In the genomic region with DNA sequence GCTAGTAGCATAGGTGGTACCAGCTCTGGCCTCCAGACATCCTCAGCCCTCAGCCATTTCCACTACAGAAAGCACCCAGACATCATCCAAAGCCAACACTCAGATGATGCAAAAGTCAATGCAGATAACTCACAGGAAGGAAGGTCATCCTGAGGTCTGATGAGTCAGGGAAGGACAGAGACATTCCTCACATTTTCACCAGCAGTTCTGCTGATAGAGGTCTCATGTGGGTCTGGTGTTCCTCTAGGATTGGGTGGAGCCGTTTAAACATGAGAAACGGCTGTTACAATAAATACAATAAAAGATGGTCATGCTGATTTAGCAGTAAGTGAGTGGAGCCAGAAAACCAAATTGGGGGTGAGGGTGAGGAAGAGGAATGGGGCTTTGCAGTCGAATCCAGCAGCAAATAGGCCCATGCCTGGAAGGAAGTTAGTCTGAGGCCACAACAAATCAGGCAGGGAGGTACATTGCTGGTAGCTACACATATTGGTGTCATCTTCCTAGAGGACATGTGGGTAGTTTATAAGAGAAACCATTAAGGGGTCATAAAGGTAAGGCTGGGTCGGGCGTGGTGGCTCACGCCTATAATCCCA, we compare ENCODE assay signal across 10 cellular contexts. TPM values are rescaled to one million over a fixed set of nuclear protein-coding genes. Genes with fewer than 3 reads are reported as not detected.
DNase-seq lines count a peak whose midpoint lies in the region; TF ChIP-seq lines count a peak whose summit lies in the region.
"Had no signal": no experiment of that assay in that cellular context is flagged by ENCODE, and none has a peak within 500 bp of the region (broad histone marks: within the 10 kb centered on the region; RNA-seq: fewer than 3 reads in every experiment).

No MANE protein-coding gene starts in this region.

- peaks cover 33% of the 10 kb centered on the region for H3K4me1 Mint-ChIP-seq in nephron

- peaks cover 10% of the 10 kb centered on the region for H3K27me3 Mint-ChIP-seq in nephron (ENCODE audit: low read depth)

- TF ChIP-seq CTCF in C4-2B (conservative IDR thresholded peaks at IDR 0.05), result no peak
- no peak for TF ChIP-seq CTCF in epithelial cell of proximal tubule (conservative IDR thresholded peaks at IDR 0.05; ENCODE audit: low read depth, low read length)
- TF ChIP-seq CTCF in nephron (IDR thresholded peaks at IDR 0.05; ENCODE audit: unreplicated experiment in 3 of 3), result no peak

- no peak overlapping the region for H3K4me3 Mint-ChIP-seq in nephron

- no peak overlapping the region for H3K4me3 ChIP-seq in epithelial cell of proximal tubule (ENCODE audit: low read depth, low read length)

- H3K9me3 Mint-ChIP-seq in nephron, result no peaks in the 10 kb centered on the region

- H3K36me3 Mint-ChIP-seq in nephron (ENCODE audit: low read depth), result no peaks in the 10 kb centered on the region

- DNase-seq in OCI-M1 (lab: John Stamatoyannopoulos, UW) (peak; percentile 21), epithelial cell of proximal tubule (ENCODE audit: low read depth) (peak; percentile 76), Ammon's horn (ENCODE audit: low spot score) (no peak), NOMO-1 treated with dmso at 0.1 percent for 144 hours (lab: John Stamatoyannopoulos, UW; ENCODE audit: unreplicated experiment) (no peak), NCI-H2029 treated with DMSO at 0.1 percent for 48 hours (lab: John Stamatoyannopoulos, UW) (no peak)
- no peak for DNase-seq in stimulated activated CD4-positive, alpha-beta T cell treated with anti-CD3 and anti-CD28 coated beads, Interleukin-12 subunit alpha, Interleukin-12 subunit beta, amount 100 ng/mL, for 4 hours
- DNase-seq: activated T-cell treated with anti-CD3 and anti-CD28 coated beads, Interleukin-2, amount 50 U/mL, for 48 hours; NCI-H748 treated with DMSO at 0.1 percent for 48 hours had no signal

- peak overlapping the region; percentile 91 for H3K27ac ChIP-seq in C4-2B

- H3K27ac Mint-ChIP-seq in nephron, result peak overlapping the region; percentile 9 to 73 (median 72)

RNA-seq across cellular contexts. Expression of a gene that starts 33.3 kb away (rescaled TPM):
- total RNA-seq in epithelial cell of proximal tubule, result 223 and 264 TPM in 2 replicates

Comparison
In these comparisons a context has a peak if more than half of its experiments do, and no peak if none do; other contexts are left out.
1. DNase-seq: peak in OCI-M1 (single experiment) and epithelial cell of proximal tubule (single experiment); none in Ammon's horn (single experiment), NOMO-1 treated with dmso at 0.1 percent for 144 hours (single experiment), stimulated activated CD4-positive, alpha-beta T cell treated with anti-CD3 and anti-CD28 coated beads, Interleukin-12 subunit alpha, Interleukin-12 subunit beta, amount 100 ng/mL, for 4 hours (single experiment) and NCI-H2029 treated with DMSO at 0.1 percent for 48 hours (single experiment).